In genomic region chr1:153866045-153866850, GRCh38 we compare ENCODE assay signal across 14 cellular contexts. TPM values are rescaled to one million over a fixed set of nuclear protein-coding genes. Genes with fewer than 3 reads are reported as not detected.
DNase-seq lines count a peak whose midpoint lies in the region; ATAC-seq and TF ChIP-seq lines count a peak whose summit lies in the region.
"Had no signal": no experiment of that assay in that cellular context is flagged by ENCODE, and none has a peak within 500 bp of the region (broad histone marks: within the 10 kb centered on the region; RNA-seq: fewer than 3 reads in every experiment).

No MANE protein-coding gene starts in this region.

- no peaks in the 10 kb centered on the region for H3K9me3 Mint-ChIP-seq in activated naive CD4-positive, alpha-beta T cell treated with anti-CD3 and anti-CD28 coated beads, Interleukin-2, amount 10 ng/mL, durations not matched to agents 7 days and 5 days
- no peaks in the 10 kb centered on the region for H3K9me3 Mint-ChIP-seq in activated naive CD4-positive, alpha-beta T cell treated with anti-CD3 and anti-CD28 coated beads for 36 hours
- no peaks in the 10 kb centered on the region for H3K9me3 Mint-ChIP-seq in effector memory CD8-positive, alpha-beta T cell
- no peaks in the 10 kb centered on the region for H3K9me3 Mint-ChIP-seq in type B pancreatic cell

- no peaks in the 10 kb centered on the region for H3K27me3 Mint-ChIP-seq in activated naive CD4-positive, alpha-beta T cell treated with anti-CD3 and anti-CD28 coated beads, Interleukin-2, amount 10 ng/mL, durations not matched to agents 7 days and 5 days
- H3K27me3 Mint-ChIP-seq in activated naive CD4-positive, alpha-beta T cell treated with anti-CD3 and anti-CD28 coated beads for 36 hours (ENCODE audit: low read depth), result no peaks in the 10 kb centered on the region
- H3K27me3 Mint-ChIP-seq in effector memory CD8-positive, alpha-beta T cell, result no peaks in the 10 kb centered on the region
- no peaks in the 10 kb centered on the region for H3K27me3 Mint-ChIP-seq in type B pancreatic cell

- H3K27ac Mint-ChIP-seq in activated naive CD4-positive, alpha-beta T cell treated with anti-CD3 and anti-CD28 coated beads, Interleukin-2, amount 10 ng/mL, durations not matched to agents 7 days and 5 days, result peak overlapping the region; percentile 86
- no peak overlapping the region for H3K27ac Mint-ChIP-seq in activated naive CD4-positive, alpha-beta T cell treated with anti-CD3 and anti-CD28 coated beads for 36 hours
- peak overlapping the region; percentile 59 to 88 for H3K27ac Mint-ChIP-seq in effector memory CD8-positive, alpha-beta T cell
- H3K27ac Mint-ChIP-seq in type B pancreatic cell, result peak overlapping the region; percentile 56

- intact Hi-C loops in activated naive CD4-positive, alpha-beta T cell treated with anti-CD3 and anti-CD28 coated beads for 36 hours (cut with micrococcal nuclease), result loop anchor here (1.0 kb wide), 1 partner anchor 10 kb away; no protein-coding TSS in a partner anchor

- H3K27ac ChIP-seq in caudate nucleus (ENCODE audit: low read depth, low read length), result no peak overlapping the region
- H3K27ac ChIP-seq: PC-9 had no signal

- ATAC-seq in effector memory CD8-positive, alpha-beta T cell (replicated peaks), result no peak
- no peak for ATAC-seq in GM19395 (IDR thresholded peaks at IDR 0.05; ENCODE audit: unreplicated experiment)
- ATAC-seq: body of pancreas had no signal

- TF ChIP-seq CTCF in type B pancreatic cell (conservative IDR thresholded peaks at IDR 0.05), result no peak

- no peak for DNase-seq in activated naive CD4-positive, alpha-beta T cell treated with anti-CD3 and anti-CD28 coated beads, Interleukin-2, amount 10 ng/mL, durations not matched to agents 7 days and 5 days
- no peak for DNase-seq in activated naive CD4-positive, alpha-beta T cell treated with anti-CD3 and anti-CD28 coated beads for 36 hours
- peak; percentile 28 for DNase-seq in NAMALWA (ENCODE audit: low spot score)
- no peak for DNase-seq in effector memory CD8-positive, alpha-beta T cell
- DNase-seq in type B pancreatic cell (ENCODE audit: extremely low spot score, unreplicated experiment), result no peak
- no peak for DNase-seq in NCI-H510A treated with DMSO at 0.1 percent for 48 hours (lab: John Stamatoyannopoulos, UW)
- no peak for DNase-seq in caudate nucleus (lab: John Stamatoyannopoulos, UW)
- DNase-seq: activated CD4-positive, CD25-positive, alpha-beta regulatory T cell treated with anti-CD3 and anti-CD28 coated beads, Interleukin-2, amount 50 U/mL, for 72 hours; body of pancreas; head of caudate nucleus; NCI-H1092; PC-9; stimulated activated CD4-positive, alpha-beta T cell treated with anti-CD3 and anti-CD28 coated beads, Interleukin-15, amount 100 ng/mL, for 24 hours had no signal

- H3K36me3 Mint-ChIP-seq in activated naive CD4-positive, alpha-beta T cell treated with anti-CD3 and anti-CD28 coated beads, Interleukin-2, amount 10 ng/mL, durations not matched to agents 7 days and 5 days, result peaks cover 14% of the 10 kb centered on the region
- peaks cover 2% of the 10 kb centered on the region for H3K36me3 Mint-ChIP-seq in activated naive CD4-positive, alpha-beta T cell treated with anti-CD3 and anti-CD28 coated beads for 36 hours (ENCODE audit: low read depth)
- H3K36me3 Mint-ChIP-seq in effector memory CD8-positive, alpha-beta T cell (ENCODE audit: insufficient read depth), result peaks cover 9% of the 10 kb centered on the region
- peaks cover 9% of the 10 kb centered on the region for H3K36me3 Mint-ChIP-seq in type B pancreatic cell

- peaks cover 26% of the 10 kb centered on the region for H3K4me1 Mint-ChIP-seq in activated naive CD4-positive, alpha-beta T cell treated with anti-CD3 and anti-CD28 coated beads, Interleukin-2, amount 10 ng/mL, durations not matched to agents 7 days and 5 days
- peaks cover 31% of the 10 kb centered on the region for H3K4me1 Mint-ChIP-seq in activated naive CD4-positive, alpha-beta T cell treated with anti-CD3 and anti-CD28 coated beads for 36 hours (ENCODE audit: low read depth)
- peaks cover 22 to 32% of the 10 kb centered on the region in 2 donors for H3K4me1 Mint-ChIP-seq in effector memory CD8-positive, alpha-beta T cell (ENCODE audit: low read depth in 2 of 2)
- H3K4me1 Mint-ChIP-seq in type B pancreatic cell (ENCODE audit: unreplicated experiment), result peaks cover 12% of the 10 kb centered on the region

- CTCF ChIA-PET in activated naive CD4-positive, alpha-beta T cell treated with anti-CD3 and anti-CD28 coated beads, Interleukin-2, amount 10 ng/mL, durations not matched to agents 7 days and 5 days (lab: Charles Lee), result interaction anchor here (0.8 to 1.3 kb wide), 3 partner anchors 69 to 405 kb away, joined by 3 to 4 read pairs (median 3); partner anchors contain the start of gene DENND4B
- CTCF ChIA-PET in activated naive CD4-positive, alpha-beta T cell treated with anti-CD3 and anti-CD28 coated beads for 36 hours (lab: Charles Lee), result interaction anchor here (0.6 to 1.2 kb wide), 4 partner anchors 18 to 148 kb away, joined by 3 to 4 read pairs (median 3); no protein-coding TSS in a partner anchor

- H3K4me3 Mint-ChIP-seq in activated naive CD4-positive, alpha-beta T cell treated with anti-CD3 and anti-CD28 coated beads, Interleukin-2, amount 10 ng/mL, durations not matched to agents 7 days and 5 days, result no peak overlapping the region
- H3K4me3 Mint-ChIP-seq in activated naive CD4-positive, alpha-beta T cell treated with anti-CD3 and anti-CD28 coated beads for 36 hours, result no peak overlapping the region
- peak overlapping the region in 1 of 2 donors; percentile 12 for H3K4me3 Mint-ChIP-seq in effector memory CD8-positive, alpha-beta T cell
- no peak overlapping the region for H3K4me3 Mint-ChIP-seq in type B pancreatic cell

RNA-seq across cellular contexts. Expression of gene GATAD2B, which starts 56.5 kb away (rescaled TPM):
- 10 to 100 TPM; 69.0 to 70.2 TPM for total RNA-seq in activated naive CD4-positive, alpha-beta T cell treated with anti-CD3 and anti-CD28 coated beads for 36 hours
- 39.0 and 51.4 TPM in 2 replicates for total RNA-seq in type B pancreatic cell (ENCODE audit: low replicate concordance)
